In genomic region chr13:75402787-75403186, GRCh38 we compare ENCODE assay signal across 19 cellular contexts.
DNase-seq lines count a peak whose midpoint lies in the region; ATAC-seq and TF ChIP-seq lines count a peak whose summit lies in the region.
"Had no signal": no experiment of that assay in that cellular context is flagged by ENCODE, and none has a peak within 500 bp of the region (broad histone marks: within the 10 kb centered on the region; RNA-seq: fewer than 3 reads in every experiment).

No MANE protein-coding gene starts in this region.

- no peaks in the 10 kb centered on the region for H3K79me2 ChIP-seq in Karpas-422 (ENCODE audit: low read length)

- H3K27ac ChIP-seq in Karpas-422 (ENCODE audit: low read length): 0 out of 2 replicates have a peak overlapping the region, but pooled peaks have one; percentile 20
- peak overlapping the region; percentile 86 for H3K27ac ChIP-seq in skeletal muscle tissue (ENCODE audit: low read depth, low read length)
- H3K27ac ChIP-seq: ascending aorta, suprapubic skin had no signal

- no peaks in the 10 kb centered on the region for H3K27me3 ChIP-seq in Karpas-422 (ENCODE audit: low read length)
- no peaks in the 10 kb centered on the region for H3K27me3 ChIP-seq in skeletal muscle tissue (ENCODE audit: control insufficient read depth in 3 of 3, insufficient read depth in 3 of 3, low read length in 3 of 3)
- H3K27me3 ChIP-seq: ascending aorta, esophagus muscularis mucosa, suprapubic skin had no signal

- H3K4me2 ChIP-seq in Karpas-422 (ENCODE audit: low read depth, low read length, poor library complexity, severe bottlenecking): no peak overlapping the region

- H3K36me3 ChIP-seq in Karpas-422 (ENCODE audit: insufficient read depth, low read length) (no peaks in the 10 kb centered on the region), skeletal muscle tissue (ENCODE audit: control insufficient read depth in 3 of 3, insufficient read depth in 3 of 3, low read length in 3 of 3) (no peaks in the 10 kb centered on the region)
- H3K36me3 ChIP-seq: ascending aorta, esophagus muscularis mucosa, suprapubic skin had no signal

- intact Hi-C loops in left ventricle myocardium superior (cut with micrococcal nuclease): no loop called here

- H3K9ac ChIP-seq in Karpas-422 (ENCODE audit: low read length): no peak overlapping the region
- peak overlapping the region; percentile 55 to 71 (median 59) for H3K9ac ChIP-seq in skeletal muscle tissue (ENCODE audit: low read depth in 1 of 3, low read length in 3 of 3)

- peak; percentile 88 for ATAC-seq in left ventricle myocardium superior
- ATAC-seq: Panc1, T-cell had no signal

- no peaks in the 10 kb centered on the region for H3K9me3 ChIP-seq in Karpas-422 (ENCODE audit: low read length)
- no peaks in the 10 kb centered on the region for H3K9me3 ChIP-seq in skeletal muscle tissue (ENCODE audit: control insufficient read depth in 3 of 3, low read length in 3 of 3)
- H3K9me3 ChIP-seq: ascending aorta had no signal

- DNase-seq in NCI-H2171 treated with DMSO at 0.1 percent for 48 hours (lab: John Stamatoyannopoulos, UW) (peak; percentile 59), NCI-H2171 (lab: John Stamatoyannopoulos, UW) (no peak), Karpas-422 (peak; percentile 50), left ventricle myocardium superior (peak; percentile 74), amniotic stem cell (lab: John Stamatoyannopoulos, UW) (no peak), foreskin fibroblast (no peak)
- DNase-seq in activated naive CD4-positive, alpha-beta T cell treated with Interleukin-2 at 50 U/mL for 16 hours: no peak
- DNase-seq: activated effector memory CD4-positive, alpha-beta T cell treated with Interleukin-2 at 50 U/mL for 16 hours; CD4-positive, alpha-beta memory T cell; naive B cell; NCI-H1417 treated with DMSO at 0.1 percent for 48 hours; NCI-H510A treated with DMSO at 0.1 percent for 48 hours; stimulated activated CD4-positive, alpha-beta T cell treated with anti-CD3 and anti-CD28 coated beads, Interleukin-2, amount 100 ng/mL, for 24 hours; T-cell had no signal

- H2AFZ ChIP-seq in Karpas-422 (ENCODE audit: low read length): no peak overlapping the region

- H3K4me3 ChIP-seq in Karpas-422 (ENCODE audit: low read length) (no peak overlapping the region), skeletal muscle tissue (ENCODE audit: low read length in 3 of 3) (peak overlapping the region in 2 of 3 donors; percentile 51 to 57), foreskin fibroblast (ENCODE audit: low read depth in 1 of 2, low read length in 2 of 2) (no peak overlapping the region)
- H3K4me3 ChIP-seq: ascending aorta, esophagus muscularis mucosa, suprapubic skin had no signal

- H3K4me1 ChIP-seq in Karpas-422 (ENCODE audit: low read length) (peaks cover 5% of the 10 kb centered on the region), skeletal muscle tissue (ENCODE audit: control insufficient read depth in 3 of 3, insufficient read depth in 3 of 3, low read length in 3 of 3) (peaks cover 23 to 51% (median 38%) of the 10 kb centered on the region in 3 donors)
- H3K4me1 ChIP-seq: ascending aorta had no signal

- H4K20me1 ChIP-seq in Karpas-422 (ENCODE audit: insufficient read depth, low read depth, low read length): no peaks in the 10 kb centered on the region

- no peaks in the 10 kb centered on the region for H3K9me2 ChIP-seq in Karpas-422 (replicated peaks; ENCODE audit: insufficient read depth, low read length)

- no peak for TF ChIP-seq CTCF in foreskin fibroblast (IDR thresholded peaks at IDR 0.05; ENCODE audit: low read depth, low read length)

Comparison
In these comparisons a context has a peak if more than half of its experiments do, and no peak if none do; other contexts are left out.
1. DNase-seq: peak in NCI-H2171 treated with DMSO at 0.1 percent for 48 hours (single experiment), Karpas-422 (single experiment) and left ventricle myocardium superior (single experiment); none in NCI-H2171 (single experiment), amniotic stem cell (single experiment), foreskin fibroblast (0 of 2) and activated naive CD4-positive, alpha-beta T cell treated with Interleukin-2 at 50 U/mL for 16 hours (single experiment).
2. H3K4me3 ChIP-seq: peak in skeletal muscle tissue (2 of 3); none in Karpas-422 (single experiment) and foreskin fibroblast (0 of 2).